ENCODE assay signal across 8 cellular contexts in the genomic region with DNA sequence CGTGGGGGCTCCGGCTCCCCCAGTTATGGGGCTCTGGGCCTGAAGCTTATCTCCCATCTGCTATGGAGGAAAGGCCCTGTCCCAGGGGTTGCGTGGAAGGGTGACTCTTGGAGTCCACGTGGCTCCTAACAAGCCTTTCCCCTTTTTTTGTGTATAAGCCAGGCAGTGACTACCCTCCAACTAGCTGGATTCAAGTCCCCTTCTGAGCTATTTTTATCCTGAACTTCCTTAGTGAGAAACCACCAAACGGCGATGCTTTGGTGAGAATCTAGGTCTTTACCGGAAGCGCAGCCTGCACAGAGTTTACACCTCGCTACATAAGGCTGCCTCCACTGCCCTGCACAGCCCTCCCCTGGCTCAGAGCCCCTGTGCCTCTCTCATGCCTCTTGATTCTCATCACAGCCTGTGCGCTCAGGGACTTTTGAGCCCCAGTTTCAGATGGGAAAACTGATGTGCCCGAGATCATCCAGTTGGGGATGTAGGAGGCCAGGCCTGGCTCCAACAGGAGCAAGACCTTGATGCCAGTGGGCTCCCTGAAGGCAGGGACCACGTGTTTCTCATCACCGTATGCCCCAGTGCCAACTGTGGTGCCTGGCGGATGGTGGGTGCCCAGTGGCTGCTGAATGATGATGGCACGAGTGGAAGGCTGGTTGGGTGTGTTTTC.
A peak's percentile ranks its signal among the peaks of the same experiment; 100 is the strongest.
DNase-seq lines count a peak whose midpoint lies in the region; ATAC-seq and TF ChIP-seq lines count a peak whose summit lies in the region.

No MANE protein-coding gene starts in this region.

- peak; percentile 42 for DNase-seq in activated gamma-delta T cell treated with Interleukin-2 at 50 U/mL for 16 hours
- DNase-seq in activated gamma-delta T cell (lab: John Stamatoyannopoulos, UW), result no peak
- no peak for DNase-seq in T-helper 17 cell
- no peak for DNase-seq in mesothelial cell of epicardium (ENCODE audit: low spot score in 2 of 2, unreplicated experiment in 2 of 2)
- DNase-seq in mesenteric fat pad (ENCODE audit: low spot score), result no peak
- DNase-seq in iPS-NIHi7 (ENCODE audit: extremely low spot score), result no peak
- DNase-seq in NCI-H526 (lab: John Stamatoyannopoulos, UW), result no peak

- no peaks in the 10 kb centered on the region for H3K9me3 ChIP-seq in T-helper 17 cell (ENCODE audit: control insufficient read depth, low read length, poor library complexity, severe bottlenecking)

- H3K4me3 Mint-ChIP-seq in T-helper 17 cell, result peak overlapping the region; percentile 77
- H3K4me3 Mint-ChIP-seq in mesothelial cell of epicardium, result peak overlapping the region; percentile 65

- H3K9me3 Mint-ChIP-seq in mesothelial cell of epicardium, result no peaks in the 10 kb centered on the region

- H3K4me1 Mint-ChIP-seq in T-helper 17 cell (peaks cover 46% of the 10 kb centered on the region), mesothelial cell of epicardium (peaks cover 54% of the 10 kb centered on the region)

- no peaks in the 10 kb centered on the region for H3K36me3 Mint-ChIP-seq in T-helper 17 cell (ENCODE audit: low read depth)
- no peaks in the 10 kb centered on the region for H3K36me3 Mint-ChIP-seq in mesothelial cell of epicardium

- H3K27ac Mint-ChIP-seq in T-helper 17 cell (peak overlapping the region; percentile 88), mesothelial cell of epicardium (no peak overlapping the region)

- ATAC-seq in HG02884 (IDR thresholded peaks at IDR 0.05; ENCODE audit: unreplicated experiment), result peak; percentile 28
- ATAC-seq in T-helper 17 cell, result peak; percentile 19

- H3K27me3 Mint-ChIP-seq in T-helper 17 cell, result no peaks in the 10 kb centered on the region
- H3K27me3 Mint-ChIP-seq in mesothelial cell of epicardium (ENCODE audit: low read depth), result no peaks in the 10 kb centered on the region

- no peak for TF ChIP-seq CTCF in mesothelial cell of epicardium (IDR thresholded peaks at IDR 0.05; ENCODE audit: unreplicated experiment)
